ENCODE assay signal across 8 cellular contexts in the genomic region with DNA sequence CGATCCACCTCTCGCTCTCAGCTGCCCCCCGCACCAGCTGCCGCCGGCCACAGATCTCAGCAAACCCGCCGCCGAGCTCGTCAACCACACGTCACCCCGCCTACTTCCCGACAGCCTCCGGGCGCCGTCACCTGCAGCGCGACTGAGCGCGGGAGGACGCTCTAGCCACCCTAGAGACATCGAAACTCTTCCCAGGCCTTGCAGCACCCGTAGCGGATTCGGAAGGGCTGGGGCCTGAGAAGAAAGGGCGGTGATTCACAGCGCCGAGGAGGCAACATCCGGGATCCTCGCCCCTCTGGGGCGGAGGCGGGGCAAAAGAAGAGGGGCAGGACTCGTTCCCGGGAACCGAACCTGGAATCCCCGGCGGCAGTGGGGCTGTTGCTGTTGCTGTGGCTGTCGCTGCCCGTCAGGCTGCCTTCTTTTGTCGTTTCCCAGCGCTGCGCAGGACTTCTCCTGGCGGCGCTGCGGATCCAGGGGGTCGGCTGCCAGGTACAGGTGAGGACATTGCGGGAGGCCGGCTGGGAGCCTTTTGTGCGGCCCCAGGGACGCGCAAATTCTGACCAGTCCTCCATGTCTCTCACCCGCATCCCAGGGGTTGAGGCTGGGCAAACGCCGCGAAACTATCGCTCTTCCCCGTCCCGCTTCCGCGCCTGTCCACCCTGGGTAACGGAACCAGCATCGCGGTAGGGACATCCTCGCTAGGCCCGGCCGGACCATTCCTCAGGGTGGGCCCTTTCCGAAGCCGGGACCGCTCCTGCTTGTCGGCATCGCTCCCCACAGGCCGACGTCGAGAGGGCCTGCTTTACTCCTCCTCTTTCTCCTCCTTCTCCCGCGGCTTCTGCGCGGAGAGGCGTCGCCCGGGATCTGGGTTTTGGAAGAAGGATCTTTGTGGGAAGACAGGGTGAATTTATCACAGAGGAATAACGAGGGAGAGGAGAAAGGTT. TPM values are rescaled to one million over a fixed set of nuclear protein-coding genes. Genes with fewer than 3 reads are reported as not detected.
DNase-seq lines count a peak whose midpoint lies in the region; ATAC-seq lines count a peak whose summit lies in the region.

Gene RO60 (plus strand): TSS at position 331 of the 944 bp plus-strand sequence. CDS start 9,443 bp downstream, outside the sequence.
A gene with protein sequence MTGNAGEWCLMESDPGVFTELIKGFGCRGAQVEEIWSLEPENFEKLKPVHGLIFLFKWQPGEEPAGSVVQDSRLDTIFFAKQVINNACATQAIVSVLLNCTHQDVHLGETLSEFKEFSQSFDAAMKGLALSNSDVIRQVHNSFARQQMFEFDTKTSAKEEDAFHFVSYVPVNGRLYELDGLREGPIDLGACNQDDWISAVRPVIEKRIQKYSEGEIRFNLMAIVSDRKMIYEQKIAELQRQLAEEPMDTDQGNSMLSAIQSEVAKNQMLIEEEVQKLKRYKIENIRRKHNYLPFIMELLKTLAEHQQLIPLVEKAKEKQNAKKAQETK (minus strand): TSS at position 79 of the 944 bp plus-strand sequence. CDS start 100 bp downstream, outside the sequence.

- ATAC-seq in GM19351 (IDR thresholded peaks at IDR 0.05; ENCODE audit: unreplicated experiment) (peak; percentile 85), HG03521 (IDR thresholded peaks at IDR 0.05; ENCODE audit: unreplicated experiment) (peak; percentile 93), left lobe of liver (peak; percentile 94)

- DNase-seq in C1 segment of cervical spinal cord (lab: John Stamatoyannopoulos, UW) (peak; percentile 79 to 98 (median 97)), NCI-H748 (lab: John Stamatoyannopoulos, UW; ENCODE audit: unreplicated experiment) (peak; percentile 97), dedifferentiated amniotic fluid mesenchymal stem cell (ENCODE audit: extremely low spot score) (peak; percentile 96), left lobe of liver (ENCODE audit: low spot score) (peak; percentile 98)
- DNase-seq in activated CD4-positive, alpha-beta T cell treated with anti-CD3 and anti-CD28 coated beads, Interleukin-2, amount 50 U/mL, for 1 hour: peak; percentile 91
- peak; percentile 93 for DNase-seq in stimulated activated CD4-positive, alpha-beta T cell treated with anti-CD3 and anti-CD28 coated beads, Interleukin-2, amount 100 ng/mL, for 4 hours (ENCODE audit: low read depth)

RNA-seq across cellular contexts. Expression of gene RO60, which starts in this region (rescaled TPM):
- 21.4 TPM for total RNA-seq in left lobe of liver

RNA-seq across cellular contexts. Expression of the second gene that starts in this region (rescaled TPM):
- 15.2 TPM for total RNA-seq in left lobe of liver

Comparison
In these comparisons a context has a peak if more than half of its experiments do, and no peak if none do; other contexts are left out.
1. Peak in every context shown above with its lines: DNase-seq and ATAC-seq.